2 cellular contexts compared by ENCODE assay signal in the genomic region with DNA sequence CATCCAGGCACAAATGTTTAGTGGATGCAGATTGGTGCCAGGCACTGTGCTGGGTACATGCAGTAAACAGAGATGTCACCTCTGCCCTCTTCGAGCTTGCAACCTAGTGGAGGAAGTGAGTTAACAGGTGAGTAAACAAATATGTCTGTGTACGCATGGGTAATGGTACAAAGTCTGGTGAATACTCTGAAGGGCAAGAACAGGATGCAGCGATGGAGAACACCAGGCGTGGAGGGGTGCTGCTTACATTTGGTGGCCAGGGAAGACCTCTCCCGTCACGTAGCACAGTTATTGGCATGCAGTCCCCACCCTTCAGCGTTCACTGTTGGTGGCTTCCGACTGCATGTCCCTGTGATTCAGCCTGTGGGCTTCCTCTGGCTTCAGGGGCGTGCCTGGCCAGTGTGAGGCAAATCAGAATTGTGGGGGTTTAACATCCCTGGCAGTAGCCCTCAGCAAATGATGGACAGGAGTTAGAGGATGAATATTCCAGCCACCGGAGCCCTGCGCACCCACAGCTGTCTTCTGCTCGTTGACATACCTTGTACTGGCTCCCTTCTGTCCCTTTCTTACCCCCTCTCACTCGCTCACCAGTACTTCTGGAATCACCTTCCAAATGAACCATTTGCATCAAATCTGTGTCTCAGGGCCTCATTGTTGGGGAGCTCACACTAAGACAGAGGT.
TF ChIP-seq lines count a peak whose summit lies in the region.

No MANE protein-coding gene starts in this region.

TF ChIP-seq in IMR-90, 13 proteins besides CTCF, POLR2A, EP300 and RAD21:
- no peak for TF ChIP-seq MXI1 (IDR thresholded peaks at IDR 0.05; ENCODE audit: borderline replicate concordance, low read depth, low read length)
- TF ChIP-seq MAFK (IDR thresholded peaks at IDR 0.05; ENCODE audit: low read depth, low read length), result no peak
- TF ChIP-seq NFE2L2 (IDR thresholded peaks at IDR 0.05; ENCODE audit: low read depth, low read length), result no peak
- no peak for TF ChIP-seq CEBPB (IDR thresholded peaks at IDR 0.05; ENCODE audit: low read depth, low read length)
- TF ChIP-seq FOS (IDR thresholded peaks at IDR 0.05; ENCODE audit: low read depth, low read length), result no peak
- no peak for TF ChIP-seq ELK1 (IDR thresholded peaks at IDR 0.05; ENCODE audit: borderline replicate concordance, low read depth, low read length)
- TF ChIP-seq BHLHE40 (IDR thresholded peaks at IDR 0.05; ENCODE audit: low read depth, low read length), result no peak
- no peak for TF ChIP-seq CHD1 (IDR thresholded peaks at IDR 0.05; ENCODE audit: low read depth, low read length)
- no peak for TF ChIP-seq RCOR1 (IDR thresholded peaks at IDR 0.05; ENCODE audit: insufficient replicate concordance, low read length)

TF ChIP-seq in WTC11, 78 proteins besides CTCF, POLR2A, EP300 and RAD21:
- TF ChIP-seq CBFB (CRISPR knock-in tag; IDR thresholded peaks at IDR 0.05; ENCODE audit: low read depth) (no peak), ZNF232 (CRISPR knock-in tag; IDR thresholded peaks at IDR 0.05) (no peak), ZNF396 (CRISPR knock-in tag; IDR thresholded peaks at IDR 0.05; ENCODE audit: borderline replicate concordance) (no peak), GABPB1 (CRISPR knock-in tag; IDR thresholded peaks at IDR 0.05) (peak; percentile 86), SOX15 (CRISPR knock-in tag; IDR thresholded peaks at IDR 0.05) (no peak), JAZF1 (CRISPR knock-in tag; IDR thresholded peaks at IDR 0.05) (no peak), ZNF532 (CRISPR knock-in tag; IDR thresholded peaks at IDR 0.05; ENCODE audit: borderline replicate concordance) (no peak), ATF1 (CRISPR knock-in tag; IDR thresholded peaks at IDR 0.05) (no peak), ZNF121 (CRISPR knock-in tag; IDR thresholded peaks at IDR 0.05) (no peak)
